ENCODE assay signal across 8 cellular contexts in genomic region chr4:8688041-8688907, GRCh38.
A peak's percentile ranks its signal among the peaks of the same experiment; 100 is the strongest.
DNase-seq lines count a peak whose midpoint lies in the region; ATAC-seq and TF ChIP-seq lines count a peak whose summit lies in the region.

No MANE protein-coding gene starts in this region.

- H4K20me1 ChIP-seq in mammary epithelial cell (ENCODE audit: insufficient read depth, low read length): no peaks in the 10 kb centered on the region

- no peaks in the 10 kb centered on the region for H3K36me3 Mint-ChIP-seq in MCF 10A (ENCODE audit: insufficient read depth, unreplicated experiment)

- dilution Hi-C loops in mammary epithelial cell (cut with HindIII; ENCODE audit: low sequenced_read_pairs): no loop called here

- no peaks in the 10 kb centered on the region for H3K4me1 Mint-ChIP-seq in MCF 10A (ENCODE audit: insufficient read depth, unreplicated experiment)

- no peaks in the 10 kb centered on the region for H3K79me2 ChIP-seq in mammary epithelial cell (ENCODE audit: insufficient read depth, low read length)

- TF ChIP-seq EP300 in ovary (IDR thresholded peaks at IDR 0.05): no peak

- ATAC-seq in HG03354 (IDR thresholded peaks at IDR 0.05; ENCODE audit: poor library complexity, severe bottlenecking, unreplicated experiment): no peak

- DNase-seq in MCF 10A (ENCODE audit: unreplicated experiment) (peak; percentile 5), mammary epithelial cell (no peak), RPMI8226 (peak; percentile 41), hippocampal formation (lab: John Stamatoyannopoulos, UW) (peak; percentile 8 to 30), NCI-H226 (no peak), ovary (no peak)
- peak; percentile 51 for DNase-seq in stimulated activated CD8-positive, alpha-beta memory T cell treated with anti-CD3 and anti-CD28 coated beads, Interleukin-4, amount 100 ng/mL, for 48 hours

- intact Hi-C loops in MCF 10A (cut with micrococcal nuclease): no loop called here
- intact Hi-C loops in mammary epithelial cell (cut with micrococcal nuclease): no loop called here
- intact Hi-C loops in ovary (cut with DNase I): no loop called here

- in situ Hi-C loops in mammary epithelial cell (cut with MboI; ENCODE audit: low sequenced_read_pairs in 2 of 2): no loop called here

- H2AFZ ChIP-seq in mammary epithelial cell (ENCODE audit: low read depth, low read length): no peak overlapping the region

- H3K4me3 ChIP-seq in mammary epithelial cell (replicated peaks in 1 of 3; ENCODE audit: insufficient read depth in 1 of 3, low read depth in 2 of 3, low read length in 3 of 3) (no peak overlapping the region), ovary (no peak overlapping the region)

- TF ChIP-seq CTCF in MCF 10A (IDR thresholded peaks at IDR 0.05; ENCODE audit: unreplicated experiment) (peak; percentile 9), mammary epithelial cell (conservative IDR thresholded peaks at IDR 0.05 in 1 of 2, IDR thresholded peaks at IDR 0.05 in 1 of 2; ENCODE audit: extremely low read depth in 1 of 2, insufficient read depth in 1 of 2, low read depth in 1 of 2, low read length in 2 of 2) (peak in 1 of 2 donors; percentile 10), ovary (IDR thresholded peaks at IDR 0.05) (no peak)

- no peaks in the 10 kb centered on the region for H3K4me1 ChIP-seq in mammary epithelial cell (ENCODE audit: insufficient read depth, low read length)
- H3K4me1 ChIP-seq in ovary (ENCODE audit: insufficient read depth): no peaks in the 10 kb centered on the region

- BruUV-seq in MCF 10A (replicated peaks; lab: Mats Ljungman, UMichigan): no TSS peak
- BruUV-seq in mammary epithelial cell (replicated peaks; lab: Mats Ljungman, UMichigan): no TSS peak

- H3K9me3 ChIP-seq in mammary epithelial cell (replicated peaks; ENCODE audit: insufficient read depth, low read length): peaks cover 10% of the 10 kb centered on the region
- H3K9me3 ChIP-seq in ovary: no peaks in the 10 kb centered on the region

- H3K9ac ChIP-seq in mammary epithelial cell (ENCODE audit: insufficient read depth, low read length): no peak overlapping the region

- no peak overlapping the region for H3K4me2 ChIP-seq in mammary epithelial cell (ENCODE audit: insufficient read depth, low read depth, low read length)

- POLR2A ChIA-PET in MCF 10A (lab: Yijun Ruan, JAX): no interaction called here

- no peak overlapping the region for H3K27ac Mint-ChIP-seq in MCF 10A (ENCODE audit: low read depth, unreplicated experiment)

- CTCF ChIA-PET in MCF 10A (lab: Yijun Ruan, JAX) (interaction anchor here (0.8 kb wide), 1 partner anchor 156 kb away, joined by 3 read pairs; no protein-coding TSS in a partner anchor), mammary epithelial cell (lab: Charles Lee; ENCODE audit: low non-redundant PET) (no interaction called here)

- H3K27me3 Mint-ChIP-seq in MCF 10A (ENCODE audit: insufficient read depth, unreplicated experiment): peaks cover 41% of the 10 kb centered on the region

- no peak overlapping the region for H3K4me3 Mint-ChIP-seq in MCF 10A (ENCODE audit: unreplicated experiment)

- WGBS in mammary epithelial cell (ENCODE audit: low coverage, missing lambda C conversion rate): 9% methylated on average over 31 of the region's 41 CpGs
- 10 to 16% (median 13%) methylated on average over 40 to 41 of the region's 41 CpGs for WGBS in ovary, 3 donors

- no peak for TF ChIP-seq POLR2A in ovary (IDR thresholded peaks at IDR 0.05)

- H3K27ac ChIP-seq in mammary epithelial cell (ENCODE audit: insufficient read depth, low read depth, low read length): no peak overlapping the region
- H3K27ac ChIP-seq in ovary: no peak overlapping the region

- peaks cover 15% of the 10 kb centered on the region for H3K9me3 Mint-ChIP-seq in MCF 10A (ENCODE audit: unreplicated experiment)

- H3K27me3 ChIP-seq in mammary epithelial cell (ENCODE audit: insufficient read depth, low read length) (no peaks in the 10 kb centered on the region), ovary (no peaks in the 10 kb centered on the region)

- H3K36me3 ChIP-seq in mammary epithelial cell (ENCODE audit: insufficient read depth, low read length) (no peaks in the 10 kb centered on the region), ovary (no peaks in the 10 kb centered on the region)

Comparison
In these comparisons a context has a peak if more than half of its experiments do, and no peak if none do; other contexts are left out.
1. DNase-seq: peak in MCF 10A (single experiment), RPMI8226 (single experiment), hippocampal formation (2 of 2) and stimulated activated CD8-positive, alpha-beta memory T cell treated with anti-CD3 and anti-CD28 coated beads, Interleukin-4, amount 100 ng/mL, for 48 hours (single experiment); none in mammary epithelial cell (single experiment), NCI-H226 (single experiment) and ovary (0 of 5).